ENCODE assay signal across 1 cellular context in genomic region chr16:78292726-78293380, GRCh38.
TF ChIP-seq lines count a peak whose summit lies in the region.

No MANE protein-coding gene starts in this region.

TF ChIP-seq in liver, 16 proteins besides CTCF, POLR2A, EP300 and RAD21 (continued from another document):
- TF ChIP-seq REST (IDR thresholded peaks at IDR 0.05) (peak; percentile 81), EGR1 (IDR thresholded peaks at IDR 0.05; ENCODE audit: low read depth in 2 of 2) (no peak)
